Comparison of ENCODE assay signal across 37 cellular contexts in the genomic region with DNA sequence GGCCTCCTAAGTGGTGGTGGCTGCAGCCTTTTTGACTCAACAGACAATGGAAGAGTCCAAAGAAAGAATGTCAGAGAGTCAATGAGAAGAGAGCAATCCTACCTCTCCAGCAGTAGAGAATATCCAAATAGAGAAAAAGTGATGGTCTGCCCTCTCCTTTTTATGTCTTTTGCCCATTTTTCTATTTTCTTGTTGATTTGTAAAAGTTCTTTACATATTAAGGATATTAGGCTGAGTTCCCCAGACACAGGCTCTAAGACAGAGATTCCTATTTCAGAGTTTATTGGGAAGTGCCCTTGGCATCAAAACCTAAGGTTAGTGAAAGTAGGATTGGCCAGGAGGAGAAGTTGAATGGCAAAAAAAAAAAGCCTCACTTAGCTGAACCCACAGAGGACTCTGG. TPM values are rescaled to one million over a fixed set of nuclear protein-coding genes. Genes with fewer than 3 reads are reported as not detected.
DNase-seq lines count a peak whose midpoint lies in the region; ATAC-seq, FAIRE-seq and TF ChIP-seq lines count a peak whose summit lies in the region.
"Had no signal": no experiment of that assay in that cellular context is flagged by ENCODE, and none has a peak within 500 bp of the region (broad histone marks: within the 10 kb centered on the region; RNA-seq: fewer than 3 reads in every experiment).

No MANE protein-coding gene starts in this region.

- CTCF ChIA-PET in IMR-90 (lab: Yijun Ruan, JAX) = no interaction called here
- CTCF ChIA-PET in K562 (lab: Yijun Ruan, JAX; ENCODE audit: low intra/inter-chr PET ratio) = no interaction called here

- H2BK20ac ChIP-seq in IMR-90 (ENCODE audit: low read depth, low read length) = 0 out of 2 replicates have a peak overlapping the region, but pooled peaks have one; percentile 20

- no peak overlapping the region for H3K9ac ChIP-seq in IMR-90 (ENCODE audit: low read depth, low read length)
- H3K9ac ChIP-seq in astrocyte (ENCODE audit: low read length) = no peak overlapping the region
- no peak overlapping the region; a peak in 1 of 4 replicates for H3K9ac ChIP-seq in K562 (ENCODE audit: insufficient read depth in 1 of 2, low read depth in 2 of 2, low read length in 2 of 2)
- H3K9ac ChIP-seq: BLaER1; BLaER1 treated with 17β-estradiol and CSF1 and Interleukin-3, amounts not matched to agents 10 nM and 100 nM had no signal

- TF ChIP-seq RAD21 in IMR-90 (IDR thresholded peaks at IDR 0.05; ENCODE audit: low read length) (no peak), K562 (CRISPR knock-in tag; conservative IDR thresholded peaks at IDR 0.05 in 1 of 2, IDR thresholded peaks at IDR 0.05 in 1 of 2) (no peak)

- H3K27ac ChIP-seq in IMR-90 (ENCODE audit: insufficient read depth, low read length) (no peak overlapping the region), astrocyte (ENCODE audit: low read depth, low read length) (no peak overlapping the region), K562 (ENCODE audit: extremely low read depth, low read depth, low read length) (no peak overlapping the region)
- H3K27ac ChIP-seq: 22Rv1, A549, BLaER1, C4-2B had no signal

- H3K79me2 ChIP-seq in astrocyte (ENCODE audit: insufficient read depth, low read length) (no peaks in the 10 kb centered on the region), K562 (ENCODE audit: control insufficient read depth, insufficient read depth, low read length) (peaks cover 6% of the 10 kb centered on the region; the same call in 2 of the 3 replicates)

- H3K4me3 Mint-ChIP-seq in T-helper 17 cell (no peak overlapping the region), astrocyte (ENCODE audit: unreplicated experiment) (no peak overlapping the region)
- H3K4me3 Mint-ChIP-seq: B cell; CD14-positive monocyte; CD4-positive, alpha-beta memory T cell; CD4-positive, alpha-beta T cell; CD4-positive, CD25-positive, alpha-beta regulatory T cell; CD8-positive, alpha-beta memory T cell; CD8-positive, alpha-beta T cell had no signal

- H3K4me1 Mint-ChIP-seq in T-helper 17 cell = peaks cover 5% of the 10 kb centered on the region
- H3K4me1 Mint-ChIP-seq in astrocyte (ENCODE audit: low read depth, unreplicated experiment) = peaks cover 5% of the 10 kb centered on the region
- H3K4me1 Mint-ChIP-seq: B cell; CD4-positive, CD25-positive, alpha-beta regulatory T cell had no signal

- no peak for FAIRE-seq in astrocyte (lab: Jason Lieb, UNC)
- FAIRE-seq in K562 (lab: Jason Lieb, UNC) = no peak
- FAIRE-seq: A204.1, A549, D721Med had no signal

- no peak overlapping the region for H3K4ac ChIP-seq in IMR-90 (ENCODE audit: low read depth, low read length)

- ATAC-seq in IMR-90 (ENCODE audit: low read depth) = no peak
- ATAC-seq in T-helper 17 cell = no peak
- no peak for ATAC-seq in K562
- ATAC-seq in GM19035 (IDR thresholded peaks at IDR 0.05; ENCODE audit: unreplicated experiment) = no peak
- ATAC-seq: A549; CD8-positive, alpha-beta T cell had no signal

- no peak overlapping the region for H4K8ac ChIP-seq in IMR-90 (ENCODE audit: low read depth in 2 of 2, low read length in 2 of 2)

- TF ChIP-seq EP300 in K562 (IDR thresholded peaks at IDR 0.05; ENCODE audit: low read length) = no peak

- H2AK5ac ChIP-seq in IMR-90 (ENCODE audit: low read depth, low read length) = no peak overlapping the region

- H4K20me1 ChIP-seq in IMR-90 (ENCODE audit: insufficient read depth, low read length) (no peaks in the 10 kb centered on the region), astrocyte (ENCODE audit: insufficient read depth, low read length) (no peaks in the 10 kb centered on the region), K562 (replicated peaks; ENCODE audit: control insufficient read depth, insufficient read depth, low read length) (no peaks in the 10 kb centered on the region)
- H4K20me1 ChIP-seq: BLaER1; BLaER1 treated with 17β-estradiol and CSF1 and Interleukin-3, amounts not matched to agents 10 nM and 100 nM had no signal

- H3K27me3 Mint-ChIP-seq in T-helper 17 cell = peaks cover 13% of the 10 kb centered on the region
- peaks cover 6% of the 10 kb centered on the region for H3K27me3 Mint-ChIP-seq in astrocyte (ENCODE audit: low read depth, unreplicated experiment)

- peaks cover 3% of the 10 kb centered on the region for H3K36me3 Mint-ChIP-seq in T-helper 17 cell (ENCODE audit: low read depth)
- H3K36me3 Mint-ChIP-seq in astrocyte (ENCODE audit: low read depth, unreplicated experiment) = no peaks in the 10 kb centered on the region
- H3K36me3 Mint-ChIP-seq: CD4-positive, alpha-beta memory T cell; CD4-positive, CD25-positive, alpha-beta regulatory T cell; CD8-positive, alpha-beta memory T cell; CD8-positive, alpha-beta T cell had no signal

- TF ChIP-seq CTCF in IMR-90 (conservative IDR thresholded peaks at IDR 0.05; ENCODE audit: low read depth, low read length) (no peak), astrocyte (IDR thresholded peaks at IDR 0.05; ENCODE audit: insufficient read depth, low read depth, low read length) (no peak), K562 (IDR thresholded peaks at IDR 0.05 in 2 of 3, conservative IDR thresholded peaks at IDR 0.05 in 1 of 3; ENCODE audit: insufficient read depth in 2 of 3, low read depth in 1 of 3, low read length in 3 of 3) (no peak), GM20000 (IDR thresholded peaks at IDR 0.05; ENCODE audit: extremely low read depth, missing control alignments) (no peak)

- TF ChIP-seq POLR2A in IMR-90 (IDR thresholded peaks at IDR 0.05; ENCODE audit: low read depth, low read length) (no peak), K562 (conservative IDR thresholded peaks at IDR 0.05) (no peak)

- dilution Hi-C loops in IMR-90 (cut with HindIII; ENCODE audit: low sequenced_read_pairs, unreplicated experiment) = no loop called here

- H3K27ac Mint-ChIP-seq in T-helper 17 cell = peak overlapping the region; percentile 43
- H3K27ac Mint-ChIP-seq in astrocyte (ENCODE audit: unreplicated experiment) = peak overlapping the region; percentile 69
- H3K27ac Mint-ChIP-seq: B cell; CD4-positive, alpha-beta T cell; CD4-positive, CD25-positive, alpha-beta regulatory T cell; CD8-positive, alpha-beta memory T cell; CD8-positive, alpha-beta T cell had no signal

- POLR2A ChIA-PET in IMR-90 (lab: Charles Lee; ENCODE audit: unreplicated experiment) (no interaction called here), K562 (lab: Yijun Ruan, JAX) (interaction anchor here (0.9 to 2.4 kb wide), 3 partner anchors 7 to 13 kb away, joined by 3 to 11 read pairs (median 5); no protein-coding TSS in a partner anchor)

- H2BK15ac ChIP-seq in IMR-90 (ENCODE audit: low read depth, low read length) = no peak overlapping the region

- no peak overlapping the region for H3K18ac ChIP-seq in IMR-90 (ENCODE audit: low read depth, low read length)

- H2BK120ac ChIP-seq in IMR-90 (ENCODE audit: low read depth, low read length) = no peak overlapping the region

- no peak overlapping the region for H3K23ac ChIP-seq in IMR-90 (ENCODE audit: low read depth, low read length)

- BruUV-seq in IMR-90 (replicated peaks; lab: Mats Ljungman, UMichigan) (no TSS peak), K562 (replicated peaks; lab: Mats Ljungman, UMichigan) (no TSS peak)

- no peak overlapping the region for H3K56ac ChIP-seq in IMR-90 (ENCODE audit: extremely low read depth, insufficient read depth, low read length)

- H4K5ac ChIP-seq in IMR-90 (ENCODE audit: low read depth, low read length) = no peak overlapping the region

- H3K27me3 ChIP-seq in IMR-90 (ENCODE audit: control insufficient read depth, insufficient read depth, low read length) (peaks cover 3% of the 10 kb centered on the region; the same call in 1 of the 2 replicates), astrocyte (ENCODE audit: insufficient read depth, low read length) (peaks cover 6% of the 10 kb centered on the region), K562 (ENCODE audit: control insufficient read depth in 2 of 2, insufficient read depth in 2 of 2, low read length in 2 of 2) (no peaks in the 10 kb centered on the region)
- H3K27me3 ChIP-seq: BE2C; BLaER1; BLaER1 treated with 17β-estradiol and CSF1 and Interleukin-3, amounts not matched to agents 10 nM and 100 nM had no signal

- H3K14ac ChIP-seq in IMR-90 (replicated peaks; ENCODE audit: low read depth, low read length) = no peak overlapping the region

- H3K9me3 ChIP-seq in IMR-90 (ENCODE audit: control insufficient read depth, insufficient read depth, low read length) (no peaks in the 10 kb centered on the region), T-helper 17 cell (ENCODE audit: control insufficient read depth, low read length, poor library complexity, severe bottlenecking) (no peaks in the 10 kb centered on the region), astrocyte (ENCODE audit: insufficient read depth, low read depth, low read length) (no peaks in the 10 kb centered on the region), K562 (replicated peaks; ENCODE audit: control insufficient read depth, insufficient read depth, low read depth, low read length) (no peaks in the 10 kb centered on the region)
- H3K9me3 ChIP-seq: A549; BE2C; BLaER1; BLaER1 treated with 17β-estradiol and CSF1 and Interleukin-3, amounts not matched to agents 10 nM and 100 nM; Caco-2 had no signal

- intact Hi-C loops in IMR-90 (cut with micrococcal nuclease) = no loop called here
- intact Hi-C loops in K562 (cut with micrococcal nuclease) = no loop called here

- H3K4me3 ChIP-seq in IMR-90 (ENCODE audit: insufficient read depth, low read depth, low read length) = no peak overlapping the region
- no peak overlapping the region for H3K4me3 ChIP-seq in astrocyte (ENCODE audit: insufficient read depth, low read depth, low read length)
- no peak overlapping the region for H3K4me3 ChIP-seq in K562
- H3K4me3 ChIP-seq: A549; BLaER1; BLaER1 treated with 17β-estradiol and CSF1 and Interleukin-3, amounts not matched to agents 10 nM and 100 nM had no signal

- no peaks in the 10 kb centered on the region; the same call in 1 of the 2 replicates for H3K9me1 ChIP-seq in IMR-90 (ENCODE audit: insufficient read depth, low read length)
- H3K9me1 ChIP-seq in K562 (ENCODE audit: control insufficient read depth, insufficient read depth, low read length) = no peaks in the 10 kb centered on the region

- no peaks in the 10 kb centered on the region for H3K36me3 ChIP-seq in IMR-90 (ENCODE audit: control insufficient read depth, insufficient read depth, low read length)
- no peaks in the 10 kb centered on the region for H3K36me3 ChIP-seq in astrocyte (ENCODE audit: insufficient read depth, low read length)
- H3K36me3 ChIP-seq in K562 (ENCODE audit: control insufficient read depth, insufficient read depth, low read length) = peaks cover 18% of the 10 kb centered on the region
- H3K36me3 ChIP-seq: BE2C, BLaER1 had no signal

- no peaks in the 10 kb centered on the region for H3K79me1 ChIP-seq in IMR-90 (ENCODE audit: low read depth in 1 of 2, low read length in 2 of 2)

- peaks cover 9% of the 10 kb centered on the region for H3K4me1 ChIP-seq in IMR-90 (ENCODE audit: control insufficient read depth, insufficient read depth, low read length)
- H3K4me1 ChIP-seq in astrocyte (ENCODE audit: insufficient read depth, low read length) = no peaks in the 10 kb centered on the region
- peaks cover 4 to 8% of the 10 kb centered on the region in 2 experiments; a peak in 4 of 5 replicates for H3K4me1 ChIP-seq in K562 (replicated peaks in 1 of 2; ENCODE audit: control insufficient read depth in 2 of 2, insufficient read depth in 2 of 2, low read length in 2 of 2)

- no peak overlapping the region for H2BK5ac ChIP-seq in IMR-90 (ENCODE audit: low read depth, low read length, poor library complexity, severe bottlenecking)

- peaks cover 7% of the 10 kb centered on the region for H3K9me3 Mint-ChIP-seq in astrocyte (ENCODE audit: unreplicated experiment)
- H3K9me3 Mint-ChIP-seq: CD4-positive, alpha-beta memory T cell; CD4-positive, alpha-beta T cell; CD8-positive, alpha-beta memory T cell; CD8-positive, alpha-beta T cell had no signal

- no peak overlapping the region for H4K91ac ChIP-seq in IMR-90 (ENCODE audit: insufficient read depth, low read depth, low read length)

- H2AFZ ChIP-seq in IMR-90 (replicated peaks; ENCODE audit: low read length, poor library complexity) (no peak overlapping the region), astrocyte (ENCODE audit: low read depth, low read length) (no peak overlapping the region), K562 (ENCODE audit: low read depth, low read length) (no peak overlapping the region)

- in situ Hi-C loops in IMR-90 (cut with MboI; ENCODE audit: low sequenced_read_pairs) = no loop called here
- in situ Hi-C loops in K562 (cut with MboI) = no loop called here

- no peak overlapping the region for H3K4me2 ChIP-seq in IMR-90 (ENCODE audit: low read depth, low read length)
- H3K4me2 ChIP-seq in astrocyte (ENCODE audit: low read length) = no peak overlapping the region
- H3K4me2 ChIP-seq in K562 (ENCODE audit: insufficient read depth, low read length) = no peak overlapping the region
- H3K4me2 ChIP-seq: A549, BLaER1 had no signal

- no peak for DNase-seq in IMR-90
- DNase-seq in T-helper 17 cell = no peak
- no peak for DNase-seq in astrocyte (ENCODE audit: low read depth)
- no peak for DNase-seq in K562 (ENCODE audit: extremely low read depth in 1 of 4, low spot score in 3 of 4)
- no peak for DNase-seq in stimulated activated naive CD4-positive, alpha-beta T cell (lab: John Stamatoyannopoulos, UW)
- DNase-seq in NCI-H526 (lab: John Stamatoyannopoulos, UW) = no peak
- no peak for DNase-seq in GM20000 (ENCODE audit: low spot score)
- DNase-seq: 8988T; ACHN; AML-193; BE2C; C1 segment of cervical spinal cord; Caco-2; Calu3; CD4-positive, alpha-beta memory T cell; CD4-positive, alpha-beta T cell; CD4-positive, CD25-positive, alpha-beta regulatory T cell; CD8-positive, alpha-beta memory T cell; CD8-positive, alpha-beta T cell; COR-L47; DMS 273 treated with DMSO at 0.1 percent for 48 hours; DMS153; DMS53; DMS79; DMS79 treated with DMSO at 0.1 percent for 48 hours; DND-41; EL had no signal

- H2AK9ac ChIP-seq in IMR-90 (replicated peaks; ENCODE audit: low read depth, low read length, poor library complexity) = no peak overlapping the region

RNA-seq across cellular contexts. Expression of gene SLC30A1, which starts 20.3 kb away (rescaled TPM):
- total RNA-seq in IMR-90 (2012; rRNA removed) (8.4 and 17.8 TPM in 2 replicates), T-helper 17 cell (1 to 10 TPM; 4.8 to 9.5 TPM), astrocyte (34.9 and 35.0 TPM in 2 replicates), K562 (2014; rRNA removed) (5.0 and 5.4 TPM in 2 replicates), K562 (2014; rRNA removed; fragmentation: Illumina TruSeq; extraction: Trizol) (11.9 and 12.0 TPM in 2 replicates), K562 (2015; rRNA removed; fragmentation: Illumina TruSeq; extraction: Trizol) (13.8 and 14.4 TPM in 2 replicates), K562 (2021) (13.1 and 14.6 TPM in 2 replicates)
- polyA plus RNA-seq in IMR-90 (2012; rRNA removed) (4.2 and 5.4 TPM in 2 replicates), K562 (2011; rRNA removed) (6.6 and 6.7 TPM in 2 replicates), K562 (2014; fragmentation: Illumina TruSeq; extraction: Trizol) (6.4 and 7.9 TPM in 2 replicates), K562 (2014; fragmentation: Nextera tagmentation; extraction: Ambion mirVana) (1 to 10 TPM; 4.1 to 4.2 TPM), K562 (2014; rRNA removed) (4.8 and 5.1 TPM in 2 replicates)
- polyA plus RNA-seq in IMR-90 (2012; cell fraction: cytosol; rRNA removed) = 3.2 and 4.6 TPM in 2 replicates
- 3.9 and 4.3 TPM in 2 replicates for polyA plus RNA-seq in IMR-90 (2012; cell fraction: nucleus; rRNA removed; ENCODE audit: low replicate concordance)
- total RNA-seq in K562 (2011; cell fraction: chromatin; rRNA removed; ENCODE audit: low replicate concordance) = 11.4 and 24.0 TPM in 2 replicates
- 14.2 and 15.8 TPM in 2 replicates for total RNA-seq in K562 (2011; cell fraction: nucleolus; rRNA removed)
- total RNA-seq in K562 (2011; cell fraction: nucleoplasm; rRNA removed) = 19.2 and 26.8 TPM in 2 replicates
- polyA plus RNA-seq in K562 (2011; cell fraction: cytosol; rRNA removed) = 3.2 and 3.5 TPM in 2 replicates
- polyA plus RNA-seq in K562 (2011; cell fraction: nucleus; rRNA removed) = 4.1 and 5.4 TPM in 2 replicates
- polyA plus RNA-seq in K562 (2012) = 4.5 and 8.6 TPM in 2 replicates
- 15.2 and 23.0 TPM in 2 replicates for polyA minus RNA-seq in K562 (2011; rRNA and poly(A)+ RNA removed)
- 8.5 and 10.6 TPM in 2 replicates for polyA minus RNA-seq in K562 (2011; cell fraction: cytosol; rRNA and poly(A)+ RNA removed)
- 9.6 and 22.0 TPM in 2 replicates for polyA minus RNA-seq in K562 (2011; cell fraction: nucleus; rRNA and poly(A)+ RNA removed)
